ENCODE assay signal across 8 cellular contexts in the genomic region with DNA sequence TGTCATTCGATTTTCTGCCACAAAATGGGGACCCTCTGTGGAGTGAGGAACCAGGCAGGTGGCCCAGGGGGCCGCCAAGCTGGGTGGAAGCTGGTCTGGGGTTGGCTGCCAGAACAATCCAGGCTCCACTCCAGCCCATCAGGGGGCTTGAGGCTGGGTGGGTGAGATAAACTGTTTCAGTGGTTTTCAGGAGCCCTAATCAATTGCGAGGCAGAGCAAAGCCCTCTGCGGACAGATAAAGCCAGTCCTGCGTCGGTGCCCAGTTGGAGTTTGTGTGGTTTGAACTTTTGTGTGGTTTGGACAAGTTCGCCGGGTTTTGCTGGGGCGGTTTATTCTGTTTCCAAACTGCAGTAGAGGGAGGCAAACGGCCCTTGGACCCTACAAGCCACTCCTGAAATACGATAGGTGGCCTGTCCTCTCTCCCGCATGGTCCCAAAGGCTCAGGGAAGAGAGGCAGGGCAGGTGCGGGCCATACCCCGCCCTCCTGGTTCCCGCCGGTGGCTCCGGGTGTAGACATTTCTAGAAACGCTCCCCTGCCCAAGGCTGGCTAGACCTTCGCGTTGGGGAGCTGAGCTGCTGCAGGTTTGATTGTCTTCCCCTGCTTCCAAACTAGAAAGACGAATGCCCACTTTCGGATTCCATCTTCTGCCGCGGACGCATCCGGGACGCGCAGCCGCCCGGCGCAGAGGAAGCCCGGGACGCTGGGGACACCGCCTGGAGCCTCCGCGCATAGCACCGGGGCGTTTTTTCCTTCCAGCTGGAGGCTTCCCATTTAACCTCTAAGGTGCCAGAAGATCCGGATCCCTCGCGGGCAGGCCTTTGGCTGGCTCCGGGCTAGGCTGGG.
DNase-seq lines count a peak whose midpoint lies in the region; ATAC-seq and TF ChIP-seq lines count a peak whose summit lies in the region.

No MANE protein-coding gene starts in this region.

- ATAC-seq in thoracic aorta (ENCODE audit: insufficient number of reproducible peaks, low FRiP score, low read depth) = no peak
- ATAC-seq in GM19328 (IDR thresholded peaks at IDR 0.05; ENCODE audit: unreplicated experiment) = no peak

- H3K9ac ChIP-seq in neural progenitor cell = no peak overlapping the region

- no peaks in the 10 kb centered on the region for H3K36me3 Mint-ChIP-seq in neural progenitor cell

- peak overlapping the region; percentile 34 for H3K4me3 ChIP-seq in neural progenitor cell
- H3K4me3 ChIP-seq in thoracic aorta = peak overlapping the region; percentile 69

- H3K36me3 ChIP-seq in neural progenitor cell (no peaks in the 10 kb centered on the region), thoracic aorta (no peaks in the 10 kb centered on the region)

- H3K4me2 ChIP-seq in neural progenitor cell = peak overlapping the region; percentile 60

- H3K27me3 ChIP-seq in neural progenitor cell = peaks cover 7% of the 10 kb centered on the region
- H3K27me3 ChIP-seq in thoracic aorta (replicated peaks; ENCODE audit: insufficient read depth) = no peaks in the 10 kb centered on the region

- H3K27ac ChIP-seq in neural progenitor cell = no peak overlapping the region
- peak overlapping the region; percentile 74 to 87 for H3K27ac ChIP-seq in thoracic aorta

- no peaks in the 10 kb centered on the region for H3F3A ChIP-seq in neural progenitor cell (ENCODE audit: low read depth)

- no peaks in the 10 kb centered on the region for H4K20me1 ChIP-seq in neural progenitor cell (ENCODE audit: low read depth)

- peaks cover 8% of the 10 kb centered on the region for H3K4me1 Mint-ChIP-seq in neural progenitor cell

- H3K4me1 ChIP-seq in neural progenitor cell (peaks cover 21% of the 10 kb centered on the region), thoracic aorta (ENCODE audit: control insufficient read depth in 1 of 2, low read depth in 2 of 2) (peaks cover 0 to 23% of the 10 kb centered on the region in 2 donors)

- TF ChIP-seq CTCF in neural progenitor cell (IDR thresholded peaks at IDR 0.05) = peak; percentile 73
- peak; percentile 54 for TF ChIP-seq CTCF in thoracic aorta (IDR thresholded peaks at IDR 0.05)

- DNase-seq in DMS79 (lab: John Stamatoyannopoulos, UW) = peak; percentile 27
- DNase-seq in HuH-7 (ENCODE audit: low spot score) = peak; percentile 67
- DNase-seq in RKO (ENCODE audit: low spot score) = peak; percentile 67
- peak; percentile 80 for DNase-seq in activated effector memory CD4-positive, alpha-beta T cell treated with anti-CD3 and anti-CD28 coated beads, Interleukin-2, amount 50 U/mL, for 16 hours
- peak; percentile 35 for DNase-seq in foreskin melanocyte
- peak; percentile 88 for DNase-seq in neural progenitor cell (ENCODE audit: low spot score)
- no peak for DNase-seq in thoracic aorta (ENCODE audit: low spot score)

- H3K79me2 ChIP-seq in neural progenitor cell (ENCODE audit: low read depth) = no peaks in the 10 kb centered on the region

- H3K27me3 Mint-ChIP-seq in neural progenitor cell (ENCODE audit: insufficient read depth, low read depth) = peaks cover 13% of the 10 kb centered on the region

- H3K4me3 Mint-ChIP-seq in neural progenitor cell = peak overlapping the region; percentile 62

- H3K9me3 Mint-ChIP-seq in neural progenitor cell = peaks cover 7% of the 10 kb centered on the region

- H3K9me3 ChIP-seq in neural progenitor cell (ENCODE audit: low read depth) (no peaks in the 10 kb centered on the region), thoracic aorta (no peaks in the 10 kb centered on the region)

- H2AFZ ChIP-seq in neural progenitor cell (replicated peaks) = peak overlapping the region; percentile 93

- no peak overlapping the region for H3K27ac Mint-ChIP-seq in neural progenitor cell
